Comparison of ENCODE assay signal across 15 cellular contexts in genomic region chr10:17663450-17663849, GRCh38. TPM values are rescaled to one million over a fixed set of nuclear protein-coding genes. Genes with fewer than 3 reads are reported as not detected.
"Had no signal": no experiment of that assay in that cellular context is flagged by ENCODE, and none has a peak within 500 bp of the region (broad histone marks: within the 10 kb centered on the region; RNA-seq: fewer than 3 reads in every experiment).

No MANE protein-coding gene starts in this region.

- H3K27ac Mint-ChIP-seq: memory B cell, type B pancreatic cell had no signal

- H3K4me3 Mint-ChIP-seq: memory B cell, type B pancreatic cell had no signal

- FAIRE-seq: keratinocyte had no signal

- ATAC-seq: body of pancreas, foreskin keratinocyte, heart left ventricle had no signal

- H3K4me3 ChIP-seq: body of pancreas, heart left ventricle, left ventricle myocardium inferior, suprapubic skin had no signal

- H3K9me3 Mint-ChIP-seq: memory B cell, type B pancreatic cell had no signal

- H3K36me3 ChIP-seq: suprapubic skin had no signal

- DNase-seq: activated CD4-positive, alpha-beta T cell treated with anti-CD3 and anti-CD28 coated beads, Interleukin-2, amount 50 U/mL, for 1 hour; activated T-cell treated with anti-CD3 and anti-CD28 coated beads, Interleukin-2, amount 50 U/mL, for 1 hour; body of pancreas; dermis blood vessel endothelial cell; foreskin keratinocyte; heart left ventricle; left ventricle myocardium inferior; SK-N-SH; stimulated activated CD4-positive, alpha-beta T cell treated with anti-CD3 and anti-CD28 coated beads, Interleukin-12 subunit alpha, Interleukin-12 subunit beta, amount 100 ng/mL, for 4 hours; stimulated activated naive CD4-positive, alpha-beta T cell had no signal

- H3K9me3 ChIP-seq: body of pancreas, left ventricle myocardium inferior, SK-N-SH, suprapubic skin had no signal

- H3K27me3 ChIP-seq: body of pancreas, foreskin keratinocyte, heart left ventricle, suprapubic skin had no signal

- H3K27me3 Mint-ChIP-seq: memory B cell, type B pancreatic cell had no signal

- H3K27ac ChIP-seq: body of pancreas, foreskin keratinocyte, left ventricle myocardium inferior, suprapubic skin had no signal

RNA-seq across cellular contexts. Expression of gene HACD1, which starts 46.3 kb away (rescaled TPM):
- total RNA-seq: T-helper 1 cell treated with Interleukin-12 subunit alpha and Interleukin-12 subunit beta and Interleukin-4 antibody, amounts not matched to agents 30 ng/mL and 1 ng/mL, for 36 hours had no signal
